In genomic region chr9:129386812-129387177, GRCh38 we compare ENCODE assay signal across 22 cellular contexts.
A peak's percentile ranks its signal among the peaks of the same experiment; 100 is the strongest.
DNase-seq lines count a peak whose midpoint lies in the region; ATAC-seq, FAIRE-seq and TF ChIP-seq lines count a peak whose summit lies in the region.
"Had no signal": no experiment of that assay in that cellular context is flagged by ENCODE, and none has a peak within 500 bp of the region (broad histone marks: within the 10 kb centered on the region; RNA-seq: fewer than 3 reads in every experiment).

No MANE protein-coding gene starts in this region.

- FAIRE-seq in kidney (lab: Jason Lieb, UNC) = no peak
- FAIRE-seq: GM12892, H54, HepG2 had no signal

- H3K9me3 ChIP-seq in kidney (ENCODE audit: control insufficient read depth in 1 of 2, low read length in 2 of 2) (no peaks in the 10 kb centered on the region), upper lobe of right lung (no peaks in the 10 kb centered on the region)

- H3K36me3 ChIP-seq in kidney (ENCODE audit: control insufficient read depth in 1 of 2, insufficient read depth in 2 of 2, low read length in 2 of 2) (no peaks in the 10 kb centered on the region), upper lobe of right lung (no peaks in the 10 kb centered on the region)

- H3K9ac ChIP-seq in kidney (ENCODE audit: low read length in 2 of 2) = no peak overlapping the region

- TF ChIP-seq CTCF in kidney (IDR thresholded peaks at IDR 0.05; ENCODE audit: borderline replicate concordance, extremely low read depth, insufficient read depth) = no peak
- no peak for TF ChIP-seq CTCF in upper lobe of right lung (IDR thresholded peaks at IDR 0.05)
- TF ChIP-seq CTCF in omental fat pad (IDR thresholded peaks at IDR 0.05) = no peak

- no peaks in the 10 kb centered on the region for H3K36me3 Mint-ChIP-seq in activated T-helper 17 cell treated with anti-CD3 and anti-CD28 coated beads, Interleukin-2, amount 50 U/mL, for 72 hours (ENCODE audit: low read depth)
- H3K36me3 Mint-ChIP-seq: CD8-positive, alpha-beta memory T cell had no signal

- H3K4me1 ChIP-seq in kidney (ENCODE audit: control insufficient read depth in 1 of 2, insufficient read depth in 1 of 2, low read depth in 1 of 2, low read length in 2 of 2) (peaks cover 6 to 12% of the 10 kb centered on the region in 2 donors), upper lobe of right lung (peaks cover 12% of the 10 kb centered on the region)

- H3K27me3 Mint-ChIP-seq in activated T-helper 17 cell treated with anti-CD3 and anti-CD28 coated beads, Interleukin-2, amount 50 U/mL, for 72 hours = no peaks in the 10 kb centered on the region
- H3K27me3 Mint-ChIP-seq: CD8-positive, alpha-beta memory T cell had no signal

- H3K27ac Mint-ChIP-seq in activated T-helper 17 cell treated with anti-CD3 and anti-CD28 coated beads, Interleukin-2, amount 50 U/mL, for 72 hours = no peak overlapping the region

- no peaks in the 10 kb centered on the region for H3K9me3 Mint-ChIP-seq in activated T-helper 17 cell treated with anti-CD3 and anti-CD28 coated beads, Interleukin-2, amount 50 U/mL, for 72 hours
- H3K9me3 Mint-ChIP-seq: CD8-positive, alpha-beta memory T cell had no signal

- H3K4me1 Mint-ChIP-seq in activated T-helper 17 cell treated with anti-CD3 and anti-CD28 coated beads, Interleukin-2, amount 50 U/mL, for 72 hours = no peaks in the 10 kb centered on the region

- no peaks in the 10 kb centered on the region for H3K27me3 ChIP-seq in upper lobe of right lung

- intact Hi-C loops in kidney (cut with DNase I) = no loop called here
- intact Hi-C loops in upper lobe of right lung (cut with DNase I) = no loop called here

- H3K4me3 ChIP-seq in kidney (ENCODE audit: low read length in 2 of 2) (no peak overlapping the region), upper lobe of right lung (no peak overlapping the region)
- H3K4me3 ChIP-seq: SK-N-MC had no signal

- DNase-seq in activated effector memory CD4-positive, alpha-beta T cell treated with anti-CD3 and anti-CD28 coated beads, Interleukin-2, amount 50 U/mL, for 16 hours = peak; percentile 48
- no peak for DNase-seq in activated effector memory CD4-positive, alpha-beta T cell treated with Interleukin-2 at 50 U/mL for 16 hours
- DNase-seq in SK-N-DZ (ENCODE audit: low spot score) (peak; percentile 98), kidney (peak; percentile 57), upper lobe of right lung (peak; percentile 49), omental fat pad (ENCODE audit: low spot score) (no peak)
- DNase-seq: CD8-positive, alpha-beta memory T cell; DND-41; Karpas-422; NCI-H1436 treated with DMSO at 0.1 percent for 48 hours; NCI-H187 treated with DMSO at 0.1 percent for 48 hours; NCI-H446 treated with DMSO at 0.1 percent for 48 hours; NCI-H526; SHP77 treated with DMSO at 0.1 percent for 48 hours had no signal

- ATAC-seq in upper lobe of right lung (no peak), GM21717 (IDR thresholded peaks at IDR 0.05; ENCODE audit: unreplicated experiment) (no peak), omental fat pad (ENCODE audit: low FRiP score) (no peak)
- ATAC-seq in activated T-helper 17 cell treated with anti-CD3 and anti-CD28 coated beads, Interleukin-2, amount 50 U/mL, for 72 hours (replicated peaks) = no peak
- ATAC-seq: HepG2, Panc1 had no signal

- H3K4me3 Mint-ChIP-seq in activated T-helper 17 cell treated with anti-CD3 and anti-CD28 coated beads, Interleukin-2, amount 50 U/mL, for 72 hours = no peak overlapping the region

- no peak overlapping the region for H3K27ac ChIP-seq in kidney (ENCODE audit: low read depth in 2 of 2, low read length in 2 of 2)
- H3K27ac ChIP-seq in upper lobe of right lung = no peak overlapping the region
- H3K27ac ChIP-seq: C4-2B, SK-N-MC had no signal

Comparison
In these comparisons a context has a peak if more than half of its experiments do, and no peak if none do; other contexts are left out.
1. DNase-seq: peak in activated effector memory CD4-positive, alpha-beta T cell treated with anti-CD3 and anti-CD28 coated beads, Interleukin-2, amount 50 U/mL, for 16 hours (single experiment), SK-N-DZ (single experiment), kidney (single experiment) and upper lobe of right lung (single experiment); none in activated effector memory CD4-positive, alpha-beta T cell treated with Interleukin-2 at 50 U/mL for 16 hours (single experiment) and omental fat pad (single experiment).